In the genomic region with DNA sequence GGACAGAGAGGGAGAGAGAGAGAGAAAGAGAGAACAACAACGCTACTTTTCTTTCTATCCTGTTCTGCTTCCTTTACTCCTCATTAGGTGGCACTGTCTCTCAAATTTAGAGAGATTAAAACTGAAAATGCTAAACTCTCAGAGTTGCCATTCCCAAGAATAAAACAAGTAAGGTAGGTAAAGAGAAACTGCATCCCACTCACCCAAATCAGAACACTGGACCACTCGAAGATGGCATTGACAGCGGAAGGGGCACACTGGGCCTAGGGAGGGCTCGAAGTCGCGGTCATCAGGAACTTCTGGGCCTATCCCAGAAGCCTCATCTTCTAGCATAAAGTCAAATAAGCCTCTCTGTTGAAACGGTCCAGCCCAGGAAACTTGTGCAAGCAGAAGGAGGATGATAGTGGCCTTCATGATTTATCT, we compare ENCODE assay signal across 8 cellular contexts. TPM values are rescaled to one million over a fixed set of nuclear protein-coding genes. Genes with fewer than 3 reads are reported as not detected.
DNase-seq lines count a peak whose midpoint lies in the region; ATAC-seq and TF ChIP-seq lines count a peak whose summit lies in the region.

No MANE protein-coding gene starts in this region.

- H3K79me2 ChIP-seq in PC-9 (ENCODE audit: low read depth), result no peaks in the 10 kb centered on the region

- ATAC-seq in HG02981 (IDR thresholded peaks at IDR 0.05; ENCODE audit: unreplicated experiment), result no peak

- POLR2A ChIA-PET in PC-9 (lab: Charles Lee; ENCODE audit: unreplicated experiment), result no interaction called here

- 0 out of 2 replicates have a peak overlapping the region, but pooled peaks have one; percentile 36 for H3K4me2 ChIP-seq in PC-9

- H3K27ac ChIP-seq in PC-9 (no peak overlapping the region), rectal smooth muscle tissue (ENCODE audit: low read depth, low read length) (peak overlapping the region; percentile 67)

- H3K9me3 ChIP-seq in PC-9 (ENCODE audit: insufficient read depth, low read depth), result no peaks in the 10 kb centered on the region

- H4K20me1 ChIP-seq in PC-9 (ENCODE audit: insufficient read depth), result no peaks in the 10 kb centered on the region

- no peak overlapping the region for H3K9ac ChIP-seq in rectal smooth muscle tissue (ENCODE audit: low read length)

- no peaks in the 10 kb centered on the region for H3F3A ChIP-seq in PC-9 (ENCODE audit: insufficient read depth, low read depth)

- no peak for DNase-seq in PC-9
- DNase-seq in fibroblast of villous mesenchyme (ENCODE audit: low read depth), result peak; percentile 73
- DNase-seq in GOT3 (lab: John Stamatoyannopoulos, UW), result no peak
- no peak for DNase-seq in activated CD4-positive, alpha-beta T cell treated with anti-CD3 and anti-CD28 coated beads for 48 hours
- no peak for DNase-seq in NCI-H524 treated with DMSO at 0.1 percent for 48 hours (lab: John Stamatoyannopoulos, UW)

- intact Hi-C loops in PC-9 (cut with micrococcal nuclease; ENCODE audit: unreplicated experiment), result no loop called here

- no peaks in the 10 kb centered on the region; the same call in 1 of the 2 replicates for H3K9me2 ChIP-seq in PC-9 (ENCODE audit: insufficient read depth)

- CTCF ChIA-PET in PC-9 (lab: Charles Lee), result no interaction called here

- H3K4me3 ChIP-seq in PC-9 (no peak overlapping the region), fibroblast of villous mesenchyme (ENCODE audit: low read depth, low read length) (peak overlapping the region; percentile 73), rectal smooth muscle tissue (ENCODE audit: low read length) (peak overlapping the region; percentile 58)

- no peaks in the 10 kb centered on the region for H3K4me1 ChIP-seq in PC-9 (replicated peaks; ENCODE audit: insufficient read depth)
- H3K4me1 ChIP-seq in rectal smooth muscle tissue (ENCODE audit: control insufficient read depth, insufficient read depth, low read length), result peaks cover 4% of the 10 kb centered on the region

- H3K36me3 ChIP-seq in PC-9 (ENCODE audit: low read depth) (no peaks in the 10 kb centered on the region), rectal smooth muscle tissue (ENCODE audit: control insufficient read depth, insufficient read depth, low read length) (no peaks in the 10 kb centered on the region)

- TF ChIP-seq CTCF in GM12873 (IDR thresholded peaks at IDR 0.05; ENCODE audit: insufficient read depth, low read depth, low read length, missing control alignments) (peak; percentile 27), PC-9 (conservative IDR thresholded peaks at IDR 0.05) (peak; percentile 47; the same call in 1 of the 2 replicates), fibroblast of villous mesenchyme (IDR thresholded peaks at IDR 0.05; ENCODE audit: insufficient read depth, low read depth, low read length) (peak; percentile 58)

- H3K27me3 ChIP-seq in PC-9 (ENCODE audit: insufficient read depth, low read depth), result no peaks in the 10 kb centered on the region
- H3K27me3 ChIP-seq in rectal smooth muscle tissue (ENCODE audit: control insufficient read depth, insufficient read depth, low read length), result no peaks in the 10 kb centered on the region

- 0 out of 2 replicates have a peak overlapping the region, but pooled peaks have one; percentile 36 for H2AFZ ChIP-seq in PC-9

- BruUV-seq in PC-9 (replicated peaks; lab: Mats Ljungman, UMichigan), result no TSS peak

RNA-seq across cellular contexts. Expression of gene DCN, which starts 4.5 kb away (rescaled TPM):
- total RNA-seq in PC-9 (2021) (not detected in 2 replicates), fibroblast of villous mesenchyme (125 and 258 TPM in 2 replicates)

Comparison
In these comparisons a context has a peak if more than half of its experiments do, and no peak if none do; other contexts are left out.
1. RNA of gene DCN, which starts 4.5 kb away (total RNA-seq): 125 to 258 TPM in fibroblast of villous mesenchyme; not detected in PC-9; every median in the first group is over 100 times any median in the second.
2. Peak in every context shown above with its lines, with median percentiles within 50 percentile points of each other: CTCF ChIP-seq.